27 cellular contexts compared by ENCODE assay signal in the genomic region with DNA sequence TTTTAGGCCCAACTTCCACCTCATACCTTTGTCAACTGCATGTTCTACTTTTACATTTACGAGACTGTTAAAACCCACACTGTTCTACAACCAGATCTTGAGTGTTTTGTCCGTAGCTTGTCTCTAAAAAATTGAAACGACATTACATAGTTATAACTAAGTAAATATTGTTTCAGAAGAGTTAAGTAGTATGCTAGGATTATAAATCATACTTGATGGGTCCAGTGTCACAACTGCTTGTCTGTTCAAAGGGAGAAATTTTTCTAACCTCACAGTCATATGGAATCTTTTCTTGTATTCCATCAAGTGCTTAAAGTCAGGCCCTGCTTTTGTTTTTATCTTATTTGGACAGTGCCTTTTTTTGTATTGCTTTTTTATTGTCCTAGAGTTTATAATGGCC. TPM values are rescaled to one million over a fixed set of nuclear protein-coding genes. Genes with fewer than 3 reads are reported as not detected.
DNase-seq lines count a peak whose midpoint lies in the region; TF ChIP-seq lines count a peak whose summit lies in the region.
"Had no signal": no experiment of that assay in that cellular context is flagged by ENCODE, and none has a peak within 500 bp of the region (broad histone marks: within the 10 kb centered on the region; RNA-seq: fewer than 3 reads in every experiment).

No MANE protein-coding gene starts in this region.

- no peak overlapping the region for H2AFZ ChIP-seq in Karpas-422 (ENCODE audit: low read length)
- H2AFZ ChIP-seq in neural progenitor cell (replicated peaks), result no peak overlapping the region

- H3K4me1 ChIP-seq in Karpas-422 (ENCODE audit: low read length), result peaks cover 71% of the 10 kb centered on the region
- peaks cover 24% of the 10 kb centered on the region for H3K4me1 ChIP-seq in neural progenitor cell

- no peaks in the 10 kb centered on the region for H3K9me2 ChIP-seq in Karpas-422 (replicated peaks; ENCODE audit: insufficient read depth, low read length)

- H3K9ac ChIP-seq in Karpas-422 (ENCODE audit: low read length), result no peak overlapping the region
- H3K9ac ChIP-seq in neural progenitor cell, result peak overlapping the region; percentile 16
- H3K9ac ChIP-seq: KMS-11 had no signal

- H3F3A ChIP-seq in neural progenitor cell (ENCODE audit: low read depth), result peaks cover 10% of the 10 kb centered on the region

- H4K20me1 ChIP-seq in Karpas-422 (ENCODE audit: insufficient read depth, low read depth, low read length) (peaks cover 12% of the 10 kb centered on the region; the same call in 1 of the 2 replicates), neural progenitor cell (ENCODE audit: low read depth) (peaks cover 38% of the 10 kb centered on the region)

- no peaks in the 10 kb centered on the region for H3K27me3 Mint-ChIP-seq in activated naive CD8-positive, alpha-beta T cell treated with anti-CD3 and anti-CD28 coated beads for 36 hours
- H3K27me3 Mint-ChIP-seq in neural progenitor cell (ENCODE audit: insufficient read depth, low read depth), result no peaks in the 10 kb centered on the region
- H3K27me3 Mint-ChIP-seq: activated T-cell treated with anti-CD3 and anti-CD28 coated beads, Interleukin-2, amount 50 U/mL, for 24 hours; stimulated activated naive CD8-positive, alpha-beta T cell treated with anti-CD3 and anti-CD28 coated beads, Interleukin-15, Interleukin-2, amounts not matched to agents 100 ng/mL and 50 ng/mL, for 24 hours; T-cell had no signal

- H3K9me3 Mint-ChIP-seq in activated naive CD8-positive, alpha-beta T cell treated with anti-CD3 and anti-CD28 coated beads for 36 hours, result no peaks in the 10 kb centered on the region
- no peaks in the 10 kb centered on the region for H3K9me3 Mint-ChIP-seq in neural progenitor cell
- H3K9me3 Mint-ChIP-seq: activated T-cell treated with anti-CD3 and anti-CD28 coated beads, Interleukin-2, amount 50 U/mL, for 24 hours; H9; stimulated activated naive CD8-positive, alpha-beta T cell treated with anti-CD3 and anti-CD28 coated beads, Interleukin-15, Interleukin-2, amounts not matched to agents 100 ng/mL and 50 ng/mL, for 24 hours; T-cell had no signal

- H3K4me2 ChIP-seq in Karpas-422 (ENCODE audit: low read depth, low read length, poor library complexity, severe bottlenecking) (peak overlapping the region; percentile 43), neural progenitor cell (no peak overlapping the region)
- H3K4me2 ChIP-seq: KMS-11 had no signal

- H3K27me3 ChIP-seq in Karpas-422 (ENCODE audit: low read length), result no peaks in the 10 kb centered on the region
- H3K27me3 ChIP-seq in neural progenitor cell, result no peaks in the 10 kb centered on the region
- H3K27me3 ChIP-seq: brain microvascular endothelial cell, SJSA1, uterus had no signal

- peaks cover 93% of the 10 kb centered on the region for H3K79me2 ChIP-seq in Karpas-422 (ENCODE audit: low read length)
- H3K79me2 ChIP-seq in neural progenitor cell (ENCODE audit: low read depth), result peaks cover 85% of the 10 kb centered on the region

- H3K9me3 ChIP-seq in Karpas-422 (ENCODE audit: low read length) (no peaks in the 10 kb centered on the region), neural progenitor cell (ENCODE audit: low read depth) (no peaks in the 10 kb centered on the region)
- H3K9me3 ChIP-seq: SJSA1, thoracic aorta, uterus had no signal

- H3K27ac Mint-ChIP-seq in activated naive CD8-positive, alpha-beta T cell treated with anti-CD3 and anti-CD28 coated beads for 36 hours, result no peak overlapping the region
- no peak overlapping the region for H3K27ac Mint-ChIP-seq in neural progenitor cell
- H3K27ac Mint-ChIP-seq: activated T-cell treated with anti-CD3 and anti-CD28 coated beads, Interleukin-2, amount 50 U/mL, for 24 hours; stimulated activated naive CD8-positive, alpha-beta T cell treated with anti-CD3 and anti-CD28 coated beads, Interleukin-15, Interleukin-2, amounts not matched to agents 100 ng/mL and 50 ng/mL, for 24 hours; T-cell had no signal

- H3K4me1 Mint-ChIP-seq in activated naive CD8-positive, alpha-beta T cell treated with anti-CD3 and anti-CD28 coated beads for 36 hours, result peaks cover 52% of the 10 kb centered on the region
- H3K4me1 Mint-ChIP-seq in neural progenitor cell, result peaks cover 13% of the 10 kb centered on the region

- H3K4me3 Mint-ChIP-seq in activated naive CD8-positive, alpha-beta T cell treated with anti-CD3 and anti-CD28 coated beads for 36 hours, result peak overlapping the region; percentile 8
- H3K4me3 Mint-ChIP-seq in neural progenitor cell, result no peak overlapping the region
- H3K4me3 Mint-ChIP-seq: H9 had no signal

- no peak for TF ChIP-seq CTCF in neural progenitor cell (IDR thresholded peaks at IDR 0.05)

- H3K36me3 Mint-ChIP-seq in activated naive CD8-positive, alpha-beta T cell treated with anti-CD3 and anti-CD28 coated beads for 36 hours, result peaks cover 33% of the 10 kb centered on the region
- H3K36me3 Mint-ChIP-seq in neural progenitor cell, result peaks cover 8% of the 10 kb centered on the region

- H3K36me3 ChIP-seq in Karpas-422 (ENCODE audit: insufficient read depth, low read length), result peaks cover 20% of the 10 kb centered on the region
- peaks cover 2% of the 10 kb centered on the region for H3K36me3 ChIP-seq in neural progenitor cell
- H3K36me3 ChIP-seq: brain microvascular endothelial cell, thoracic aorta, uterus had no signal

- DNase-seq in NCI-H510A treated with DMSO at 0.1 percent for 48 hours (lab: John Stamatoyannopoulos, UW), result peak; percentile 18
- no peak for DNase-seq in NCI-H510A (lab: John Stamatoyannopoulos, UW)
- DNase-seq in Karpas-422, result no peak
- no peak for DNase-seq in activated naive CD8-positive, alpha-beta T cell treated with anti-CD3 and anti-CD28 coated beads for 36 hours
- DNase-seq in neural progenitor cell (ENCODE audit: low spot score), result no peak
- no peak for DNase-seq in hepatic stellate cell (ENCODE audit: low spot score)
- DNase-seq in NCI-H345 treated with DMSO at 0.1 percent for 48 hours (lab: John Stamatoyannopoulos, UW; ENCODE audit: unreplicated experiment), result no peak
- no peak for DNase-seq in cerebellar cortex (ENCODE audit: low spot score)
- DNase-seq: activated gamma-delta T cell; activated T-cell treated with anti-CD3 and anti-CD28 coated beads, Interleukin-2, amount 50 U/mL, for 24 hours; AML-193; brain microvascular endothelial cell; DMS79; H9; left ventricle myocardium superior; NCI-H1048; NCI-H187 treated with DMSO at 0.1 percent for 48 hours; NCI-H2171 treated with DMSO at 0.1 percent for 48 hours; NCI-H69; retina; small intestine; T-cell; uterus had no signal

- H3K4me3 ChIP-seq in Karpas-422 (ENCODE audit: low read length) (no peak overlapping the region), neural progenitor cell (no peak overlapping the region)
- H3K4me3 ChIP-seq: SJSA1, thoracic aorta, uterus had no signal

- no peak overlapping the region for H3K27ac ChIP-seq in Karpas-422 (ENCODE audit: low read length)
- H3K27ac ChIP-seq in neural progenitor cell, result no peak overlapping the region
- H3K27ac ChIP-seq: brain microvascular endothelial cell, KMS-11, SJSA1, thoracic aorta, uterus had no signal

RNA-seq across cellular contexts. Expression of a gene that starts 4.3 kb away (rescaled TPM):
- total RNA-seq in Karpas-422 (2014; rRNA removed; shearing (Covaris generic); ENCODE audit: low replicate concordance), result 34.4 and 75.3 TPM in 2 replicates
- total RNA-seq in activated naive CD8-positive, alpha-beta T cell treated with anti-CD3 and anti-CD28 coated beads for 36 hours, result 10 to 100 TPM; 14.2 to 16.1 TPM
- 16.2 and 23.1 TPM in 2 replicates for total RNA-seq in neural progenitor cell (ENCODE audit: low replicate concordance)
